ENCODE assay signal across 36 cellular contexts in the genomic region with DNA sequence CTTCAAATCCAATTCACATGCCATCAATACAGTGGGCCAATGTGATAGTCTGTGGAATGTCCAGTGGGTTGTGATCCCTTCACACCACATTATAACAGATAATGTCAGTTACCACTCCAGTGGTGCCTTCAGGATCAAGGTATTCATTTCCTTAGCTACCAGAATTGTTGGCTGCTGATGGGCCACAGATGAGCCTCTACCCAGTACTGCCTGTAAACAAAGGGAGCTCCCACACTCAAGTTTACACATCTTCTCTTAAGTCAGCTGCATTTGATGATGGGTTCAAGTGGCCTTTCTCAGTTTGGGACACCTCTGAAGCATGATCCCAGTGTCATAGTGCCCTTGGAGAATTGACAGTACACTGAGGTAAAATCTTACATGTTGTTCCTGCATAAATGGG.
"Had no signal": no experiment of that assay in that cellular context is flagged by ENCODE, and none has a peak within 500 bp of the region (broad histone marks: within the 10 kb centered on the region; RNA-seq: fewer than 3 reads in every experiment).

No MANE protein-coding gene starts in this region.

- H3K9me3 Mint-ChIP-seq: activated B cell treated with CpG ODN at 0.5 μM for 24 hours; activated CD4-positive, alpha-beta T cell treated with anti-CD3 and anti-CD28 coated beads, Interleukin-2, amount 10 ng/mL, durations not matched to agents 7 days and 5 days; activated naive CD4-positive, alpha-beta T cell treated with anti-CD3 and anti-CD28 coated beads for 36 hours; activated naive CD4-positive, alpha-beta T cell treated with anti-CD3 and anti-CD28 coated beads, Interleukin-2, amount 50 U/mL, for 72 hours; activated T-cell treated with anti-CD3 and anti-CD28 coated beads, Interleukin-2, amount 50 U/mL, for 24 hours; activated T-helper 1 cell treated with anti-CD3 and anti-CD28 coated beads, Interleukin-12 subunit alpha, Interleukin-12 subunit beta, Interleukin-2, Interleukin-4 antibody, amounts not matched to agents 30 ng/mL and 10 ng/mL and 1 ng/mL, durations not matched to agents 14 hours and 24 hours and 36 hours; T-cell had no signal

- H3K27ac ChIP-seq: adrenal gland, body of pancreas, breast epithelium, Peyer's patch, RWPE1, SJCRH30, VCaP had no signal

- H3K9me3 ChIP-seq: adrenal gland, body of pancreas, breast epithelium, Peyer's patch, SJCRH30, SK-N-SH had no signal

- H3K9ac ChIP-seq: SK-N-SH had no signal

- H3K4me3 ChIP-seq: adrenal gland, body of pancreas, breast epithelium, K562, Peyer's patch, SJCRH30 had no signal

- H3K27me3 ChIP-seq: adrenal gland, body of pancreas, breast epithelium, Peyer's patch, SJCRH30 had no signal

- H3K4me2 ChIP-seq: SK-N-SH had no signal

- H3K4me1 ChIP-seq: adrenal gland, body of pancreas, breast epithelium, Peyer's patch, SJCRH30 had no signal

- DNase-seq: activated B cell treated with CpG ODN at 0.5 μM for 24 hours; activated CD4-positive, alpha-beta T cell treated with anti-CD3 and anti-CD28 coated beads, Interleukin-2, amount 10 ng/mL, durations not matched to agents 7 days and 5 days; activated CD4-positive, alpha-beta T cell treated with anti-CD3 and anti-CD28 coated beads, Interleukin-2, amount 50 U/mL, for 48 hours; activated CD8-positive, alpha-beta T cell treated with anti-CD3 and anti-CD28 coated beads, Interleukin-2, amount 10 ng/mL, durations not matched to agents 7 days and 5 days; activated gamma-delta T cell treated with Interleukin-2 at 50 U/mL for 16 hours; activated naive CD4-positive, alpha-beta T cell treated with anti-CD3 and anti-CD28 coated beads for 36 hours; activated T-cell treated with anti-CD3 and anti-CD28 coated beads, Interleukin-2, amount 50 U/mL, for 24 hours; adrenal gland; body of pancreas; central memory CD4-positive, alpha-beta T cell; IMR-90; NCI-H1092 treated with DMSO at 0.1 percent for 48 hours; NCI-H1417; NCI-H146; NCI-H187; NCI-H2029 treated with DMSO at 0.1 percent for 48 hours; NCI-H2107; NCI-H2171; NCI-H510A; NCI-H526; NCI-H748 treated with DMSO at 0.1 percent for 48 hours; NK-92 treated with Interleukin-12 subunit alpha and Interleukin-12 subunit beta, amount 100 ng/mL, for 24 hours; PC-3; Peyer's patch; SHP77; SJCRH30; SK-N-SH; T-cell; T-helper 17 cell had no signal

- H3K27me3 Mint-ChIP-seq: activated B cell treated with CpG ODN at 0.5 μM for 24 hours; activated CD4-positive, alpha-beta T cell treated with anti-CD3 and anti-CD28 coated beads, Interleukin-2, amount 10 ng/mL, durations not matched to agents 7 days and 5 days; activated T-cell treated with anti-CD3 and anti-CD28 coated beads, Interleukin-2, amount 50 U/mL, for 24 hours; T-cell had no signal

- ATAC-seq: activated CD8-positive, alpha-beta T cell treated with anti-CD3 and anti-CD28 coated beads, Interleukin-2, amount 10 ng/mL, durations not matched to agents 7 days and 5 days; activated naive CD4-positive, alpha-beta T cell treated with anti-CD3 and anti-CD28 coated beads, Interleukin-2, amount 50 U/mL, for 72 hours; body of pancreas; K562; PC-3; T-cell; T-helper 17 cell had no signal

- FAIRE-seq: astrocyte, K562 had no signal

- H3K4me1 Mint-ChIP-seq: activated B cell treated with CpG ODN at 0.5 μM for 24 hours; activated CD4-positive, alpha-beta T cell treated with anti-CD3 and anti-CD28 coated beads, Interleukin-2, amount 10 ng/mL, durations not matched to agents 7 days and 5 days; T-cell; T-helper 17 cell had no signal

- H3K4me3 Mint-ChIP-seq: activated B cell treated with CpG ODN at 0.5 μM for 24 hours; activated CD4-positive, alpha-beta T cell treated with anti-CD3 and anti-CD28 coated beads, Interleukin-2, amount 10 ng/mL, durations not matched to agents 7 days and 5 days; activated CD8-positive, alpha-beta T cell treated with anti-CD3 and anti-CD28 coated beads, Interleukin-2, amount 10 ng/mL, durations not matched to agents 7 days and 5 days; activated naive CD4-positive, alpha-beta T cell treated with anti-CD3 and anti-CD28 coated beads for 36 hours; activated T-cell treated with anti-CD3 and anti-CD28 coated beads, Interleukin-2, amount 50 U/mL, for 24 hours; activated T-helper 1 cell treated with anti-CD3 and anti-CD28 coated beads, Interleukin-12 subunit alpha, Interleukin-12 subunit beta, Interleukin-2, Interleukin-4 antibody, amounts not matched to agents 30 ng/mL and 10 ng/mL and 1 ng/mL, durations not matched to agents 14 hours and 24 hours and 36 hours; T-cell; T-helper 17 cell had no signal

- H3K27ac Mint-ChIP-seq: activated B cell treated with CpG ODN at 0.5 μM for 24 hours; activated CD4-positive, alpha-beta T cell treated with anti-CD3 and anti-CD28 coated beads, Interleukin-2, amount 10 ng/mL, durations not matched to agents 7 days and 5 days; activated CD8-positive, alpha-beta T cell treated with anti-CD3 and anti-CD28 coated beads, Interleukin-2, amount 10 ng/mL, durations not matched to agents 7 days and 5 days; activated naive CD4-positive, alpha-beta T cell treated with anti-CD3 and anti-CD28 coated beads for 36 hours; activated naive CD4-positive, alpha-beta T cell treated with anti-CD3 and anti-CD28 coated beads, Interleukin-2, amount 50 U/mL, for 72 hours; activated T-cell treated with anti-CD3 and anti-CD28 coated beads, Interleukin-2, amount 50 U/mL, for 24 hours; activated T-helper 1 cell treated with anti-CD3 and anti-CD28 coated beads, Interleukin-12 subunit alpha, Interleukin-12 subunit beta, Interleukin-2, Interleukin-4 antibody, amounts not matched to agents 30 ng/mL and 10 ng/mL and 1 ng/mL, durations not matched to agents 14 hours and 24 hours and 36 hours; T-cell; T-helper 17 cell had no signal

- H3K36me3 Mint-ChIP-seq: activated naive CD4-positive, alpha-beta T cell treated with anti-CD3 and anti-CD28 coated beads, Interleukin-2, amount 50 U/mL, for 72 hours; T-cell had no signal

- H3K36me3 ChIP-seq: adrenal gland, breast epithelium, Peyer's patch, SJCRH30 had no signal
